Comparison of ENCODE assay signal across 23 cellular contexts in the genomic region with DNA sequence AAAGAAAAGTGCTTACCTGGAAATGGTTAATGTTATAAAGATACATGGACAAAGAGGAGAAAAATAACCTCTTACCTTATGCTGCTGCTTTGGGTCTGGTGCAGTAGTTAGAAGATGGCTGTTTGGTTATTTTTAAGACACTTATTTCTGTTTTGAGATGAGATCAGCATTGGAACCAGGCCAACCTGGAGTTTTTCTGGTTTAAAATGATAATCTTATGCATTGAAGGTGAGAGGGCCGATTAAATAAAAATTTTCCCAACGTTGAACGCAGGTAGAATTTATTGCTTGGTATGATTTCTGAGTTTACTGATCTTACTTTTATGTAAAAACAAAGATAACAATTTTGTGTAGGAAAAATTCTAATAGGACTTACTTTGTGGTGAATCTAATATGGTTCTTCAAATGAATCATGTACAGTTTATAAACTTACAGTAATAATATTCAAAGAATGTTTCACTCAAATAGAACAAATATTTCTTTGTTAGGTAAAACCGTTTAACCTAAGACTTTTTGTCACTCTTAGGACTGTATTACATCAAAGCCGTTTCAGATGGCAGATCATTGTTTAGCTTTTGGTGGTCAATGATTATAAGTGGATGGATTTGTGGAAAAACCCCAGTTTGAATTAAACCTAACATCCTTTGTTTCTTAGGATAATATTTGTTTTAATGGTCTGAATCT. TPM values are rescaled to one million over a fixed set of nuclear protein-coding genes. Genes with fewer than 3 reads are reported as not detected.
DNase-seq lines count a peak whose midpoint lies in the region; ATAC-seq and TF ChIP-seq lines count a peak whose summit lies in the region.
"Had no signal": no experiment of that assay in that cellular context is flagged by ENCODE, and none has a peak within 500 bp of the region (broad histone marks: within the 10 kb centered on the region; RNA-seq: fewer than 3 reads in every experiment).

No MANE protein-coding gene starts in this region.

- H3K27me3 Mint-ChIP-seq in endothelial cell (ENCODE audit: unreplicated experiment) = no peaks in the 10 kb centered on the region
- H3K27me3 Mint-ChIP-seq: activated naive CD8-positive, alpha-beta T cell treated with anti-CD3 and anti-CD28 coated beads, Interleukin-2, amount 10 ng/mL, durations not matched to agents 7 days and 5 days had no signal

- H3K27me3 ChIP-seq in DOHH2 (ENCODE audit: control insufficient read depth, low read length) = no peaks in the 10 kb centered on the region
- H3K27me3 ChIP-seq in IMR-90 (ENCODE audit: control insufficient read depth, insufficient read depth, low read length) = no peaks in the 10 kb centered on the region; the same call in 1 of the 2 replicates
- H3K27me3 ChIP-seq in mammary epithelial cell (ENCODE audit: insufficient read depth, low read length) = no peaks in the 10 kb centered on the region
- no peaks in the 10 kb centered on the region for H3K27me3 ChIP-seq in right atrium auricular region
- H3K27me3 ChIP-seq: body of pancreas had no signal

- H2BK120ac ChIP-seq in IMR-90 (ENCODE audit: low read depth, low read length) = no peak overlapping the region

- H4K20me1 ChIP-seq in DOHH2 (ENCODE audit: control insufficient read depth, insufficient read depth, low read depth, low read length) (no peaks in the 10 kb centered on the region), IMR-90 (ENCODE audit: insufficient read depth, low read length) (peaks cover 16% of the 10 kb centered on the region; the same call in 1 of the 2 replicates), mammary epithelial cell (ENCODE audit: insufficient read depth, low read length) (peaks cover 3% of the 10 kb centered on the region)

- H3K14ac ChIP-seq in IMR-90 (replicated peaks; ENCODE audit: low read depth, low read length) = no peak overlapping the region

- no peak for TF ChIP-seq POLR2A in IMR-90 (IDR thresholded peaks at IDR 0.05; ENCODE audit: low read depth, low read length)

- WGBS in IMR-90 (ENCODE audit: extremely low coverage in 2 of 2, insufficient read length in 1 of 2), 2 experiments = no CpG with 5 or more reads among the region's 5 CpGs
- WGBS in mammary epithelial cell (ENCODE audit: low coverage, missing lambda C conversion rate) = 92% methylated on average over 5 of the region's 5 CpGs

- H3F3A ChIP-seq in DOHH2 (ENCODE audit: control insufficient read depth, insufficient read depth) = peaks cover 3% of the 10 kb centered on the region; the same call in 1 of the 2 replicates

- H3K4me1 ChIP-seq in DOHH2 (ENCODE audit: control insufficient read depth, low read length) (peaks cover 54% of the 10 kb centered on the region), IMR-90 (ENCODE audit: control insufficient read depth, insufficient read depth, low read length) (no peaks in the 10 kb centered on the region), mammary epithelial cell (ENCODE audit: insufficient read depth, low read length) (no peaks in the 10 kb centered on the region), right atrium auricular region (peaks cover 0 to 17% of the 10 kb centered on the region in 2 donors)
- H3K4me1 ChIP-seq: prostate gland had no signal

- H3K4ac ChIP-seq in IMR-90 (ENCODE audit: low read depth, low read length) = no peak overlapping the region

- H4K5ac ChIP-seq in IMR-90 (ENCODE audit: low read depth, low read length) = no peak overlapping the region

- ATAC-seq in IMR-90 (ENCODE audit: low read depth) = peak; percentile 59
- ATAC-seq in stimulated activated effector memory CD8-positive, alpha-beta T cell treated with anti-CD3 and anti-CD28 coated beads, Interleukin-12 subunit alpha, Interleukin-12 subunit beta, amount 100 ng/mL, for 72 hours = no peak
- ATAC-seq: body of pancreas, Panc1 had no signal

- CTCF ChIA-PET in IMR-90 (lab: Yijun Ruan, JAX) = interaction anchor here (0.6 kb wide), 1 partner anchor 622 kb away, joined by 3 read pairs; no protein-coding TSS in a partner anchor
- CTCF ChIA-PET in mammary epithelial cell (lab: Charles Lee; ENCODE audit: low non-redundant PET) = no interaction called here
- CTCF ChIA-PET in RWPE1 (lab: Yijun Ruan, JAX) = no interaction called here

- no peak overlapping the region for H2AK9ac ChIP-seq in IMR-90 (replicated peaks; ENCODE audit: low read depth, low read length, poor library complexity)

- H3K4me2 ChIP-seq in DOHH2 (ENCODE audit: low read length) (peak overlapping the region; percentile 12), IMR-90 (ENCODE audit: low read depth, low read length) (peak overlapping the region; percentile 53; the same call in 1 of the 2 replicates), mammary epithelial cell (ENCODE audit: insufficient read depth, low read depth, low read length) (no peak overlapping the region)

- no peak overlapping the region for H3K4me3 ChIP-seq in DOHH2 (ENCODE audit: low read length)
- H3K4me3 ChIP-seq in IMR-90 (ENCODE audit: insufficient read depth, low read depth, low read length) = no peak overlapping the region
- H3K4me3 ChIP-seq in mammary epithelial cell (replicated peaks in 1 of 3; ENCODE audit: insufficient read depth in 1 of 3, low read depth in 2 of 3, low read length in 3 of 3) = no peak overlapping the region
- no peak overlapping the region for H3K4me3 ChIP-seq in right atrium auricular region
- H3K4me3 ChIP-seq: body of pancreas, coronary artery, prostate gland, SK-N-MC, skin epidermis, thoracic aorta had no signal

- no peak overlapping the region for H3K27ac Mint-ChIP-seq in endothelial cell (ENCODE audit: unreplicated experiment)
- no peak overlapping the region for H3K27ac Mint-ChIP-seq in stimulated activated effector memory CD8-positive, alpha-beta T cell treated with anti-CD3 and anti-CD28 coated beads, Interleukin-12 subunit alpha, Interleukin-12 subunit beta, amount 100 ng/mL, for 72 hours
- H3K27ac Mint-ChIP-seq: activated naive CD8-positive, alpha-beta T cell treated with anti-CD3 and anti-CD28 coated beads, Interleukin-2, amount 10 ng/mL, durations not matched to agents 7 days and 5 days; T-helper 2 cell treated with Interferon-gamma antibody and Interleukin-4, amounts not matched to agents 5 μg/mL and 100 μg/mL, for 36 hours had no signal

- H3K9me3 ChIP-seq in DOHH2 (ENCODE audit: control insufficient read depth, insufficient read depth, low read length) (no peaks in the 10 kb centered on the region), IMR-90 (ENCODE audit: control insufficient read depth, insufficient read depth, low read length) (no peaks in the 10 kb centered on the region), mammary epithelial cell (replicated peaks; ENCODE audit: insufficient read depth, low read length) (no peaks in the 10 kb centered on the region), right atrium auricular region (no peaks in the 10 kb centered on the region)
- H3K9me3 ChIP-seq: body of pancreas, prostate gland, thoracic aorta had no signal

- H3K4me3 Mint-ChIP-seq in endothelial cell (ENCODE audit: unreplicated experiment) = no peak overlapping the region
- H3K4me3 Mint-ChIP-seq in stimulated activated effector memory CD8-positive, alpha-beta T cell treated with anti-CD3 and anti-CD28 coated beads, Interleukin-12 subunit alpha, Interleukin-12 subunit beta, amount 100 ng/mL, for 72 hours = no peak overlapping the region
- H3K4me3 Mint-ChIP-seq: activated naive CD8-positive, alpha-beta T cell treated with anti-CD3 and anti-CD28 coated beads, Interleukin-2, amount 10 ng/mL, durations not matched to agents 7 days and 5 days; T-helper 2 cell treated with Interferon-gamma antibody and Interleukin-4, amounts not matched to agents 5 μg/mL and 100 μg/mL, for 36 hours had no signal

- BruUV-seq in IMR-90 (replicated peaks; lab: Mats Ljungman, UMichigan) (no TSS peak), mammary epithelial cell (replicated peaks; lab: Mats Ljungman, UMichigan) (TSS peak; percentile 2)

- H3K4me1 Mint-ChIP-seq in endothelial cell (ENCODE audit: unreplicated experiment) = no peaks in the 10 kb centered on the region
- H3K4me1 Mint-ChIP-seq in stimulated activated effector memory CD8-positive, alpha-beta T cell treated with anti-CD3 and anti-CD28 coated beads, Interleukin-12 subunit alpha, Interleukin-12 subunit beta, amount 100 ng/mL, for 72 hours = no peaks in the 10 kb centered on the region

- in situ Hi-C loops in IMR-90 (cut with MboI; ENCODE audit: low sequenced_read_pairs) (no loop called here), mammary epithelial cell (cut with MboI; ENCODE audit: low sequenced_read_pairs in 2 of 2) (no loop called here)

- H3K36me3 ChIP-seq in DOHH2 (ENCODE audit: control insufficient read depth, low read length) (no peaks in the 10 kb centered on the region), IMR-90 (ENCODE audit: control insufficient read depth, insufficient read depth, low read length) (0 out of 2 replicates have a peak, but pooled peaks cover 1% of the 10 kb centered on the region), mammary epithelial cell (ENCODE audit: insufficient read depth, low read length) (no peaks in the 10 kb centered on the region), right atrium auricular region (no peaks in the 10 kb centered on the region)
- H3K36me3 ChIP-seq: prostate gland, thoracic aorta had no signal

- H3K79me1 ChIP-seq in IMR-90 (ENCODE audit: low read depth in 1 of 2, low read length in 2 of 2) = peaks cover 9 to 21% of the 10 kb centered on the region in 2 experiments; a peak in 3 of 4 replicates

- no peaks in the 10 kb centered on the region for H3K9me3 Mint-ChIP-seq in endothelial cell (ENCODE audit: unreplicated experiment)
- H3K9me3 Mint-ChIP-seq in stimulated activated effector memory CD8-positive, alpha-beta T cell treated with anti-CD3 and anti-CD28 coated beads, Interleukin-12 subunit alpha, Interleukin-12 subunit beta, amount 100 ng/mL, for 72 hours = peaks cover 2% of the 10 kb centered on the region
- H3K9me3 Mint-ChIP-seq: T-helper 2 cell treated with Interferon-gamma antibody and Interleukin-4, amounts not matched to agents 5 μg/mL and 100 μg/mL, for 36 hours had no signal

- no peak overlapping the region for H4K91ac ChIP-seq in IMR-90 (ENCODE audit: insufficient read depth, low read depth, low read length)

- H3K27ac ChIP-seq in DOHH2 (ENCODE audit: low read depth, low read length) = no peak overlapping the region
- H3K27ac ChIP-seq in IMR-90 (ENCODE audit: insufficient read depth, low read length) = no peak overlapping the region
- H3K27ac ChIP-seq in mammary epithelial cell (ENCODE audit: insufficient read depth, low read depth, low read length) = no peak overlapping the region
- no peak overlapping the region for H3K27ac ChIP-seq in right atrium auricular region
- H3K27ac ChIP-seq in RWPE1 = no peak overlapping the region
- H3K27ac ChIP-seq: body of pancreas, coronary artery, prostate gland, SK-N-MC, skin epidermis, thoracic aorta had no signal

- H3K36me3 Mint-ChIP-seq in endothelial cell (ENCODE audit: low read depth, unreplicated experiment) = no peaks in the 10 kb centered on the region
- no peaks in the 10 kb centered on the region for H3K36me3 Mint-ChIP-seq in stimulated activated effector memory CD8-positive, alpha-beta T cell treated with anti-CD3 and anti-CD28 coated beads, Interleukin-12 subunit alpha, Interleukin-12 subunit beta, amount 100 ng/mL, for 72 hours

- no peak overlapping the region for H3K23ac ChIP-seq in IMR-90 (ENCODE audit: low read depth, low read length)

- no peak overlapping the region for H2BK15ac ChIP-seq in IMR-90 (ENCODE audit: low read depth, low read length)

- H3K9ac ChIP-seq in IMR-90 (ENCODE audit: low read depth, low read length) (no peak overlapping the region), mammary epithelial cell (ENCODE audit: insufficient read depth, low read length) (no peak overlapping the region)

- H2AK5ac ChIP-seq in IMR-90 (ENCODE audit: low read depth, low read length) = no peak overlapping the region

- peaks cover 50% of the 10 kb centered on the region for H3K79me2 ChIP-seq in DOHH2 (ENCODE audit: control insufficient read depth, low read length)
- H3K79me2 ChIP-seq in mammary epithelial cell (ENCODE audit: insufficient read depth, low read length) = peaks cover 80% of the 10 kb centered on the region

- intact Hi-C loops in IMR-90 (cut with micrococcal nuclease) = no loop called here
- intact Hi-C loops in mammary epithelial cell (cut with micrococcal nuclease) = no loop called here

- dilution Hi-C loops in IMR-90 (cut with HindIII; ENCODE audit: low sequenced_read_pairs, unreplicated experiment) (no loop called here), mammary epithelial cell (cut with HindIII; ENCODE audit: low sequenced_read_pairs) (no loop called here)

- H2BK20ac ChIP-seq in IMR-90 (ENCODE audit: low read depth, low read length) = no peak overlapping the region

- H3K9me2 ChIP-seq in DOHH2 (replicated peaks; ENCODE audit: control insufficient read depth, low read length) = no peaks in the 10 kb centered on the region

- POLR2A ChIA-PET in IMR-90 (lab: Charles Lee; ENCODE audit: unreplicated experiment) (no interaction called here), RWPE1 (lab: Yijun Ruan, JAX; ENCODE audit: low non-redundant PET) (no interaction called here)

- TF ChIP-seq RAD21 in IMR-90 (IDR thresholded peaks at IDR 0.05; ENCODE audit: low read length) = no peak

- H2BK5ac ChIP-seq in IMR-90 (ENCODE audit: low read depth, low read length, poor library complexity, severe bottlenecking) = no peak overlapping the region

- H3K9me1 ChIP-seq in IMR-90 (ENCODE audit: insufficient read depth, low read length) = peaks cover 3% of the 10 kb centered on the region

- DNase-seq in IMR-90 = peak; percentile 72
- DNase-seq in mammary epithelial cell = no peak
- peak; percentile 57 for DNase-seq in kidney tubule cell (ENCODE audit: low spot score)
- DNase-seq in right atrium auricular region (ENCODE audit: low spot score) = no peak
- no peak for DNase-seq in endothelial cell (ENCODE audit: low spot score)
- DNase-seq in RWPE1 (ENCODE audit: low spot score) = no peak
- DNase-seq in stimulated activated effector memory CD8-positive, alpha-beta T cell treated with anti-CD3 and anti-CD28 coated beads, Interleukin-12 subunit alpha, Interleukin-12 subunit beta, amount 100 ng/mL, for 72 hours (ENCODE audit: low spot score in 2 of 2) = no peak
- DNase-seq: activated CD4-positive, alpha-beta T cell treated with anti-CD3 and anti-CD28 coated beads, Interleukin-2, amount 50 U/mL, for 1 hour; activated CD8-positive, alpha-beta memory T cell treated with anti-CD3 and anti-CD28 coated beads, Interleukin-2, amount 50 U/mL, for 4 hours; activated naive CD8-positive, alpha-beta T cell treated with anti-CD3 and anti-CD28 coated beads, Interleukin-2, amount 10 ng/mL, durations not matched to agents 7 days and 5 days; body of pancreas; DMS153; NCI-H1092; NCI-H2029; stimulated activated CD4-positive, alpha-beta T cell treated with anti-CD3 and anti-CD28 coated beads, Interleukin-1b, Interleukin-23, amount 100 ng/mL, for 48 hours had no signal

- TF ChIP-seq CTCF in DOHH2 (IDR thresholded peaks at IDR 0.05; ENCODE audit: low read depth, low read length, poor library complexity, severe bottlenecking) (no peak), IMR-90 (conservative IDR thresholded peaks at IDR 0.05; ENCODE audit: low read depth, low read length) (no peak), mammary epithelial cell (conservative IDR thresholded peaks at IDR 0.05 in 1 of 2, IDR thresholded peaks at IDR 0.05 in 1 of 2; ENCODE audit: extremely low read depth in 1 of 2, insufficient read depth in 1 of 2, low read depth in 1 of 2, low read length in 2 of 2) (no peak), right atrium auricular region (IDR thresholded peaks at IDR 0.05) (no peak), endothelial cell (IDR thresholded peaks at IDR 0.05; ENCODE audit: unreplicated experiment) (no peak), RWPE1 (conservative IDR thresholded peaks at IDR 0.05; ENCODE audit: low read depth) (no peak)

- H3K18ac ChIP-seq in IMR-90 (ENCODE audit: low read depth, low read length) = no peak overlapping the region

- no peak overlapping the region for H3K56ac ChIP-seq in IMR-90 (ENCODE audit: extremely low read depth, insufficient read depth, low read length)

- H2AFZ ChIP-seq in IMR-90 (replicated peaks; ENCODE audit: low read length, poor library complexity) = no peak overlapping the region
- no peak overlapping the region for H2AFZ ChIP-seq in mammary epithelial cell (ENCODE audit: low read depth, low read length)

- H4K8ac ChIP-seq in IMR-90 (ENCODE audit: low read depth in 2 of 2, low read length in 2 of 2) = no peak overlapping the region

RNA-seq across cellular contexts. Expression of gene UBE2E2, which starts 14.9 kb away (rescaled TPM):
- total RNA-seq in IMR-90 (2012; rRNA removed) (18.6 and 18.9 TPM in 2 replicates), mammary epithelial cell (10 to 100 TPM; 37.3 to 47.9 TPM), right atrium auricular region (10 to 100 TPM; 31.0 to 36.7 TPM), endothelial cell (ENCODE audit: unreplicated experiment) (46.9 TPM)
- polyA plus RNA-seq in IMR-90 (2012; rRNA removed) (32.7 and 35.2 TPM in 2 replicates), mammary epithelial cell (48.5 TPM)
- 21.6 and 35.3 TPM in 2 replicates for polyA plus RNA-seq in IMR-90 (2012; cell fraction: cytosol; rRNA removed)
- 7.7 and 18.3 TPM in 2 replicates for polyA plus RNA-seq in IMR-90 (2012; cell fraction: nucleus; rRNA removed; ENCODE audit: low replicate concordance)
- polyA minus RNA-seq in mammary epithelial cell = 34.9 TPM

Comparison
In these comparisons a context has a peak if more than half of its experiments do, and no peak if none do; other contexts are left out.
1. DNase-seq: peak in IMR-90 (single experiment) and kidney tubule cell (single experiment); none in mammary epithelial cell (single experiment), right atrium auricular region (single experiment), endothelial cell (single experiment), RWPE1 (single experiment) and stimulated activated effector memory CD8-positive, alpha-beta T cell treated with anti-CD3 and anti-CD28 coated beads, Interleukin-12 subunit alpha, Interleukin-12 subunit beta, amount 100 ng/mL, for 72 hours (0 of 2).